11 cellular contexts compared by ENCODE assay signal in genomic region chr5:10289353-10289752, GRCh38. TPM values are rescaled to one million over a fixed set of nuclear protein-coding genes. Genes with fewer than 3 reads are reported as not detected.
DNase-seq lines count a peak whose midpoint lies in the region; ATAC-seq and TF ChIP-seq lines count a peak whose summit lies in the region.
"Had no signal": no experiment of that assay in that cellular context is flagged by ENCODE, and none has a peak within 500 bp of the region (broad histone marks: within the 10 kb centered on the region; RNA-seq: fewer than 3 reads in every experiment).

No MANE protein-coding gene starts in this region.

- H3K27ac Mint-ChIP-seq in Caco-2 (ENCODE audit: unreplicated experiment): no peak overlapping the region
- H3K27ac Mint-ChIP-seq: natural killer cell treated with Interleukin-12 subunit alpha and Interleukin-12 subunit beta and Interleukin-15 and Interleukin-18, amount 100 ng/mL, for 72 hours had no signal

- no peaks in the 10 kb centered on the region for H3K4me1 ChIP-seq in Caco-2

- BruUV-seq in Caco-2 (replicated peaks; lab: Mats Ljungman, UMichigan): no TSS peak

- POLR2A ChIA-PET in Caco-2 (lab: Charles Lee): no interaction called here

- H3K36me3 Mint-ChIP-seq in Caco-2 (ENCODE audit: insufficient read depth, unreplicated experiment): no peaks in the 10 kb centered on the region
- H3K36me3 Mint-ChIP-seq: natural killer cell treated with Interleukin-12 subunit alpha and Interleukin-12 subunit beta and Interleukin-15 and Interleukin-18, amount 100 ng/mL, for 72 hours had no signal

- H3K27me3 ChIP-seq in Caco-2 (replicated peaks; ENCODE audit: control insufficient read depth, insufficient read depth, low read length): no peaks in the 10 kb centered on the region

- intact Hi-C loops in sciatic nerve (cut with DNase I): loop anchor here (10.0 kb wide), 1 partner anchor 135 kb away; no protein-coding TSS in a partner anchor
- intact Hi-C loops in Caco-2 (cut with micrococcal nuclease; ENCODE audit: unreplicated experiment): no loop called here

- CTCF ChIA-PET in Caco-2 (lab: Charles Lee): no interaction called here

- peak; percentile 0 for TF ChIP-seq CTCF in fibroblast of mammary gland (conservative IDR thresholded peaks at IDR 0.05; ENCODE audit: control insufficient read depth, insufficient read depth, low read depth, low read length)
- TF ChIP-seq CTCF in Caco-2 (IDR thresholded peaks at IDR 0.05; ENCODE audit: insufficient read depth in 1 of 2, low read depth in 1 of 2, low read length in 1 of 2, severe bottlenecking in 1 of 2, unreplicated experiment in 1 of 2): no peak

- H3K4me3 ChIP-seq in fibroblast of mammary gland (ENCODE audit: control insufficient read depth, low read depth, low read length): no peak overlapping the region
- no peak overlapping the region for H3K4me3 ChIP-seq in Caco-2 (ENCODE audit: low read depth, low read length)

- no peak overlapping the region for H3K4me3 Mint-ChIP-seq in Caco-2 (ENCODE audit: unreplicated experiment)
- H3K4me3 Mint-ChIP-seq: natural killer cell treated with Interleukin-12 subunit alpha and Interleukin-12 subunit beta and Interleukin-15 and Interleukin-18, amount 100 ng/mL, for 72 hours had no signal

- no peaks in the 10 kb centered on the region for H3K9me3 ChIP-seq in Caco-2

- DNase-seq in DMS 273 (lab: John Stamatoyannopoulos, UW; ENCODE audit: unreplicated experiment) (peak; percentile 68), DMS 273 treated with DMSO at 0.1 percent for 48 hours (lab: John Stamatoyannopoulos, UW) (no peak), NCI-H69 (lab: John Stamatoyannopoulos, UW) (peak; percentile 71), fibroblast of mammary gland (ENCODE audit: low read depth) (peak; percentile 49), sciatic nerve (ENCODE audit: low spot score) (no peak), Caco-2 (no peak), A172 (ENCODE audit: low spot score) (no peak)
- DNase-seq: 8988T; activated CD4-positive, alpha-beta T cell treated with anti-CD3 and anti-CD28 coated beads for 48 hours had no signal

- no peaks in the 10 kb centered on the region for H3K9me3 Mint-ChIP-seq in Caco-2 (ENCODE audit: unreplicated experiment)
- H3K9me3 Mint-ChIP-seq: natural killer cell treated with Interleukin-12 subunit alpha and Interleukin-12 subunit beta and Interleukin-15 and Interleukin-18, amount 100 ng/mL, for 72 hours had no signal

- H3K4me1 Mint-ChIP-seq in Caco-2 (ENCODE audit: low read depth, unreplicated experiment): no peaks in the 10 kb centered on the region

- ATAC-seq in sciatic nerve (peak; percentile 80), HG03442 (IDR thresholded peaks at IDR 0.05; ENCODE audit: unreplicated experiment) (no peak)
- ATAC-seq: natural killer cell treated with Interleukin-12 subunit alpha and Interleukin-12 subunit beta and Interleukin-15 and Interleukin-18, amount 100 ng/mL, for 72 hours had no signal

- H3K27me3 Mint-ChIP-seq in Caco-2 (ENCODE audit: insufficient read depth, unreplicated experiment): no peaks in the 10 kb centered on the region

- no peaks in the 10 kb centered on the region for H3K36me3 ChIP-seq in Caco-2 (ENCODE audit: control insufficient read depth, insufficient read depth, low read length)

RNA-seq across cellular contexts. Expression of gene CMBL, which starts 18.3 kb away (rescaled TPM):
- total RNA-seq in sciatic nerve: 17.5 TPM
- total RNA-seq in Caco-2 (2022): 16.5 and 18.4 TPM in 2 replicates
- 9.3 and 12.5 TPM in 2 replicates for total RNA-seq in A172 (2014; rRNA removed; shearing (Covaris generic))

RNA-seq across cellular contexts. Expression of gene CCT5, which starts 39.3 kb away (rescaled TPM):
- total RNA-seq in sciatic nerve (79.5 TPM), Caco-2 (2022) (462 and 480 TPM in 2 replicates)
- total RNA-seq in A172 (2014; rRNA removed; shearing (Covaris generic)): 872 and 982 TPM in 2 replicates

RNA-seq across cellular contexts. Expression of gene ATPSCKMT, which starts 39.7 kb away (rescaled TPM):
- total RNA-seq in sciatic nerve (20.8 TPM), Caco-2 (2022) (26.3 and 27.8 TPM in 2 replicates)
- 54.4 and 67.4 TPM in 2 replicates for total RNA-seq in A172 (2014; rRNA removed; shearing (Covaris generic))

Comparison
In these comparisons a context has a peak if more than half of its experiments do, and no peak if none do; other contexts are left out.
1. DNase-seq: peak in DMS 273 (single experiment), NCI-H69 (single experiment) and fibroblast of mammary gland (single experiment); none in DMS 273 treated with DMSO at 0.1 percent for 48 hours (single experiment), sciatic nerve (single experiment), Caco-2 (0 of 2) and A172 (single experiment).